Comparison of ENCODE assay signal across 2 cellular contexts in the genomic region with DNA sequence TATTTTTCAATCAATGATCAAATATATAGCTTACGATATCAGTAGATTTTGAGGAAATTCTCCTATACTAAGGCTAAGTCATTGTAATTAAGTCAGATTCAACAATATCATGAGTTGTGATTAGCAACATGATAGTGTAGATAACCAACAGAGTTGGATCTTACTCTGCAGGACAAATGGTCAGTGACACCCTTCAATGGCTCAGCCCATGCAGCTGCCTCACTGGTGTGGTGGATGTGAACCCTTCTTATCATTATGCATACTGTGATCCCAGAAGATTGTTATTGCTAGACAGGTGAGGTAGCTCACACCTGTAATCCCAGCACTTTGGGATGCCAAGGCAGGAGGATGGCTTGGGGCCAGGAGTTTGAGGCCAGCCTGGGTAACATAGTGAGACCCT.
TF ChIP-seq lines count a peak whose summit lies in the region.

No MANE protein-coding gene starts in this region.

TF ChIP-seq in HepG2, 621 proteins besides CTCF, POLR2A, EP300 and RAD21 (continued from another document):
- TF ChIP-seq TEAD2 (CRISPR knock-in tag; IDR thresholded peaks at IDR 0.05) (no peak), ZNF253 (CRISPR knock-in tag; IDR thresholded peaks at IDR 0.05; ENCODE audit: borderline replicate concordance) (no peak), FOXA3 (CRISPR knock-in tag; IDR thresholded peaks at IDR 0.05) (no peak), GFI1 (CRISPR knock-in tag; IDR thresholded peaks at IDR 0.05; ENCODE audit: borderline replicate concordance) (no peak), MED8 (CRISPR knock-in tag; IDR thresholded peaks at IDR 0.05; ENCODE audit: insufficient replicate concordance) (no peak), KMT2A (CRISPR knock-in tag; IDR thresholded peaks at IDR 0.05) (no peak), NR2F1 (CRISPR knock-in tag; IDR thresholded peaks at IDR 0.05) (no peak), NBN (conservative IDR thresholded peaks at IDR 0.05) (no peak)
- TF ChIP-seq, protein P1, sequence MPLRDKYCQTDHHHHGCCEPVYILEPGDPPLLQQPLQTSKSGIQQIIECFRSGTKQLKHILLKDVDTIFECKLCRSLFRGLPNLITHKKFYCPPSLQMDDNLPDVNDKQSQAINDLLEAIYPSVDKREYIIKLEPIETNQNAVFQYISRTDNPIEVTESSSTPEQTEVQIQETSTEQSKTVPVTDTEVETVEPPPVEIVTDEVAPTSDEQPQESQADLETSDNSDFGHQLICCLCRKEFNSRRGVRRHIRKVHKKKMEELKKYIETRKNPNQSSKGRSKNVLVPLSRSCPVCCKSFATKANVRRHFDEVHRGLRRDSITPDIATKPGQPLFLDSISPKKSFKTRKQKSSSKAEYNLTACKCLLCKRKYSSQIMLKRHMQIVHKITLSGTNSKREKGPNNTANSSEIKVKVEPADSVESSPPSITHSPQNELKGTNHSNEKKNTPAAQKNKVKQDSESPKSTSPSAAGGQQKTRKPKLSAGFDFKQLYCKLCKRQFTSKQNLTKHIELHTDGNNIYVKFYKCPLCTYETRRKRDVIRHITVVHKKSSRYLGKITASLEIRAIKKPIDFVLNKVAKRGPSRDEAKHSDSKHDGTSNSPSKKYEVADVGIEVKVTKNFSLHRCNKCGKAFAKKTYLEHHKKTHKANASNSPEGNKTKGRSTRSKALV (CRISPR knock-in tag; IDR thresholded peaks at IDR 0.05) = no peak

TF ChIP-seq in WTC11, 78 proteins besides CTCF, POLR2A, EP300 and RAD21 (continued from another document):
- TF ChIP-seq, protein P2, sequence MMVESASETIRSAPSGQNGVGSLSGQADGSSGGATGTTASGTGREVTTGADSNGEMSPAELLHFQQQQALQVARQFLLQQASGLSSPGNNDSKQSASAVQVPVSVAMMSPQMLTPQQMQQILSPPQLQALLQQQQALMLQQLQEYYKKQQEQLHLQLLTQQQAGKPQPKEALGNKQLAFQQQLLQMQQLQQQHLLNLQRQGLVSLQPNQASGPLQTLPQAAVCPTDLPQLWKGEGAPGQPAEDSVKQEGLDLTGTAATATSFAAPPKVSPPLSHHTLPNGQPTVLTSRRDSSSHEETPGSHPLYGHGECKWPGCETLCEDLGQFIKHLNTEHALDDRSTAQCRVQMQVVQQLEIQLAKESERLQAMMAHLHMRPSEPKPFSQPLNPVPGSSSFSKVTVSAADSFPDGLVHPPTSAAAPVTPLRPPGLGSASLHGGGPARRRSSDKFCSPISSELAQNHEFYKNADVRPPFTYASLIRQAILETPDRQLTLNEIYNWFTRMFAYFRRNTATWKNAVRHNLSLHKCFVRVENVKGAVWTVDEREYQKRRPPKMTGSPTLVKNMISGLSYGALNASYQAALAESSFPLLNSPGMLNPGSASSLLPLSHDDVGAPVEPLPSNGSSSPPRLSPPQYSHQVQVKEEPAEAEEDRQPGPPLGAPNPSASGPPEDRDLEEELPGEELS (CRISPR knock-in tag; IDR thresholded peaks at IDR 0.05) = no peak
- TF ChIP-seq, protein P3, sequence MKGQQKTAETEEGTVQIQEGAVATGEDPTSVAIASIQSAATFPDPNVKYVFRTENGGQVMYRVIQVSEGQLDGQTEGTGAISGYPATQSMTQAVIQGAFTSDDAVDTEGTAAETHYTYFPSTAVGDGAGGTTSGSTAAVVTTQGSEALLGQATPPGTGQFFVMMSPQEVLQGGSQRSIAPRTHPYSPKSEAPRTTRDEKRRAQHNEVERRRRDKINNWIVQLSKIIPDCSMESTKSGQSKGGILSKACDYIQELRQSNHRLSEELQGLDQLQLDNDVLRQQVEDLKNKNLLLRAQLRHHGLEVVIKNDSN (CRISPR knock-in tag; IDR thresholded peaks at IDR 0.05) = no peak
- TF ChIP-seq RELA (CRISPR knock-in tag; IDR thresholded peaks at IDR 0.05; ENCODE audit: borderline replicate concordance) = no peak
- TF ChIP-seq, protein P4, sequence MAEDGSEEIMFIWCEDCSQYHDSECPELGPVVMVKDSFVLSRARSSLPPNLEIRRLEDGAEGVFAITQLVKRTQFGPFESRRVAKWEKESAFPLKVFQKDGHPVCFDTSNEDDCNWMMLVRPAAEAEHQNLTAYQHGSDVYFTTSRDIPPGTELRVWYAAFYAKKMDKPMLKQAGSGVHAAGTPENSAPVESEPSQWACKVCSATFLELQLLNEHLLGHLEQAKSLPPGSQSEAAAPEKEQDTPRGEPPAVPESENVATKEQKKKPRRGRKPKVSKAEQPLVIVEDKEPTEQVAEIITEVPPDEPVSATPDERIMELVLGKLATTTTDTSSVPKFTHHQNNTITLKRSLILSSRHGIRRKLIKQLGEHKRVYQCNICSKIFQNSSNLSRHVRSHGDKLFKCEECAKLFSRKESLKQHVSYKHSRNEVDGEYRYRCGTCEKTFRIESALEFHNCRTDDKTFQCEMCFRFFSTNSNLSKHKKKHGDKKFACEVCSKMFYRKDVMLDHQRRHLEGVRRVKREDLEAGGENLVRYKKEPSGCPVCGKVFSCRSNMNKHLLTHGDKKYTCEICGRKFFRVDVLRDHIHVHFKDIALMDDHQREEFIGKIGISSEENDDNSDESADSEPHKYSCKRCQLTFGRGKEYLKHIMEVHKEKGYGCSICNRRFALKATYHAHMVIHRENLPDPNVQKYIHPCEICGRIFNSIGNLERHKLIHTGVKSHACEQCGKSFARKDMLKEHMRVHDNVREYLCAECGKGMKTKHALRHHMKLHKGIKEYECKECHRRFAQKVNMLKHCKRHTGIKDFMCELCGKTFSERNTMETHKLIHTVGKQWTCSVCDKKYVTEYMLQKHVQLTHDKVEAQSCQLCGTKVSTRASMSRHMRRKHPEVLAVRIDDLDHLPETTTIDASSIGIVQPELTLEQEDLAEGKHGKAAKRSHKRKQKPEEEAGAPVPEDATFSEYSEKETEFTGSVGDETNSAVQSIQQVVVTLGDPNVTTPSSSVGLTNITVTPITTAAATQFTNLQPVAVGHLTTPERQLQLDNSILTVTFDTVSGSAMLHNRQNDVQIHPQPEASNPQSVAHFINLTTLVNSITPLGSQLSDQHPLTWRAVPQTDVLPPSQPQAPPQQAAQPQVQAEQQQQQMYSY (CRISPR knock-in tag; IDR thresholded peaks at IDR 0.05) = no peak
- no peak for TF ChIP-seq FOXK1 (CRISPR knock-in tag; IDR thresholded peaks at IDR 0.05)
- TF ChIP-seq, protein P5, sequence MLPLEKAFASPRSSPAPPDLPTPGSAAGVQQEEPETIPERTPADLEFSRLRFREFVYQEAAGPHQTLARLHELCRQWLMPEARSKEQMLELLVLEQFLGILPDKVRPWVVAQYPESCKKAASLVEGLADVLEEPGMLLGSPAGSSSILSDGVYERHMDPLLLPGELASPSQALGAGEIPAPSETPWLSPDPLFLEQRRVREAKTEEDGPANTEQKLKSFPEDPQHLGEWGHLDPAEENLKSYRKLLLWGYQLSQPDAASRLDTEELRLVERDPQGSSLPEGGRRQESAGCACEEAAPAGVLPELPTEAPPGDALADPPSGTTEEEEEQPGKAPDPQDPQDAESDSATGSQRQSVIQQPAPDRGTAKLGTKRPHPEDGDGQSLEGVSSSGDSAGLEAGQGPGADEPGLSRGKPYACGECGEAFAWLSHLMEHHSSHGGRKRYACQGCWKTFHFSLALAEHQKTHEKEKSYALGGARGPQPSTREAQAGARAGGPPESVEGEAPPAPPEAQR (CRISPR knock-in tag; IDR thresholded peaks at IDR 0.05) = no peak
- no peak for TF ChIP-seq ZNF671 (CRISPR knock-in tag; IDR thresholded peaks at IDR 0.05)
- TF ChIP-seq, protein P6, sequence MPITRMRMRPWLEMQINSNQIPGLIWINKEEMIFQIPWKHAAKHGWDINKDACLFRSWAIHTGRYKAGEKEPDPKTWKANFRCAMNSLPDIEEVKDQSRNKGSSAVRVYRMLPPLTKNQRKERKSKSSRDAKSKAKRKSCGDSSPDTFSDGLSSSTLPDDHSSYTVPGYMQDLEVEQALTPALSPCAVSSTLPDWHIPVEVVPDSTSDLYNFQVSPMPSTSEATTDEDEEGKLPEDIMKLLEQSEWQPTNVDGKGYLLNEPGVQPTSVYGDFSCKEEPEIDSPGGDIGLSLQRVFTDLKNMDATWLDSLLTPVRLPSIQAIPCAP (CRISPR knock-in tag; IDR thresholded peaks at IDR 0.05) = no peak
- TF ChIP-seq, protein P7, sequence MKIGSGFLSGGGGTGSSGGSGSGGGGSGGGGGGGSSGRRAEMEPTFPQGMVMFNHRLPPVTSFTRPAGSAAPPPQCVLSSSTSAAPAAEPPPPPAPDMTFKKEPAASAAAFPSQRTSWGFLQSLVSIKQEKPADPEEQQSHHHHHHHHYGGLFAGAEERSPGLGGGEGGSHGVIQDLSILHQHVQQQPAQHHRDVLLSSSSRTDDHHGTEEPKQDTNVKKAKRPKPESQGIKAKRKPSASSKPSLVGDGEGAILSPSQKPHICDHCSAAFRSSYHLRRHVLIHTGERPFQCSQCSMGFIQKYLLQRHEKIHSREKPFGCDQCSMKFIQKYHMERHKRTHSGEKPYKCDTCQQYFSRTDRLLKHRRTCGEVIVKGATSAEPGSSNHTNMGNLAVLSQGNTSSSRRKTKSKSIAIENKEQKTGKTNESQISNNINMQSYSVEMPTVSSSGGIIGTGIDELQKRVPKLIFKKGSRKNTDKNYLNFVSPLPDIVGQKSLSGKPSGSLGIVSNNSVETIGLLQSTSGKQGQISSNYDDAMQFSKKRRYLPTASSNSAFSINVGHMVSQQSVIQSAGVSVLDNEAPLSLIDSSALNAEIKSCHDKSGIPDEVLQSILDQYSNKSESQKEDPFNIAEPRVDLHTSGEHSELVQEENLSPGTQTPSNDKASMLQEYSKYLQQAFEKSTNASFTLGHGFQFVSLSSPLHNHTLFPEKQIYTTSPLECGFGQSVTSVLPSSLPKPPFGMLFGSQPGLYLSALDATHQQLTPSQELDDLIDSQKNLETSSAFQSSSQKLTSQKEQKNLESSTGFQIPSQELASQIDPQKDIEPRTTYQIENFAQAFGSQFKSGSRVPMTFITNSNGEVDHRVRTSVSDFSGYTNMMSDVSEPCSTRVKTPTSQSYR (CRISPR knock-in tag; IDR thresholded peaks at IDR 0.05) = no peak
- TF ChIP-seq CREM (CRISPR knock-in tag; IDR thresholded peaks at IDR 0.05) = no peak
- no peak for TF ChIP-seq NR1H2 (CRISPR knock-in tag; IDR thresholded peaks at IDR 0.05)
- TF ChIP-seq TCF7 (CRISPR knock-in tag; IDR thresholded peaks at IDR 0.05; ENCODE audit: low read depth) = no peak
- TF ChIP-seq, protein P8, sequence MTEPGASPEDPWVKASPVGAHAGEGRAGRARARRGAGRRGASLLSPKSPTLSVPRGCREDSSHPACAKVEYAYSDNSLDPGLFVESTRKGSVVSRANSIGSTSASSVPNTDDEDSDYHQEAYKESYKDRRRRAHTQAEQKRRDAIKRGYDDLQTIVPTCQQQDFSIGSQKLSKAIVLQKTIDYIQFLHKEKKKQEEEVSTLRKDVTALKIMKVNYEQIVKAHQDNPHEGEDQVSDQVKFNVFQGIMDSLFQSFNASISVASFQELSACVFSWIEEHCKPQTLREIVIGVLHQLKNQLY (CRISPR knock-in tag; IDR thresholded peaks at IDR 0.05) = no peak
- no peak for TF ChIP-seq ZNF423 (CRISPR knock-in tag; IDR thresholded peaks at IDR 0.05)
- TF ChIP-seq, protein P9, sequence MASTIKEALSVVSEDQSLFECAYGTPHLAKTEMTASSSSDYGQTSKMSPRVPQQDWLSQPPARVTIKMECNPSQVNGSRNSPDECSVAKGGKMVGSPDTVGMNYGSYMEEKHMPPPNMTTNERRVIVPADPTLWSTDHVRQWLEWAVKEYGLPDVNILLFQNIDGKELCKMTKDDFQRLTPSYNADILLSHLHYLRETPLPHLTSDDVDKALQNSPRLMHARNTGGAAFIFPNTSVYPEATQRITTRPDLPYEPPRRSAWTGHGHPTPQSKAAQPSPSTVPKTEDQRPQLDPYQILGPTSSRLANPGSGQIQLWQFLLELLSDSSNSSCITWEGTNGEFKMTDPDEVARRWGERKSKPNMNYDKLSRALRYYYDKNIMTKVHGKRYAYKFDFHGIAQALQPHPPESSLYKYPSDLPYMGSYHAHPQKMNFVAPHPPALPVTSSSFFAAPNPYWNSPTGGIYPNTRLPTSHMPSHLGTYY (CRISPR knock-in tag; IDR thresholded peaks at IDR 0.05) = no peak
- no peak for TF ChIP-seq OVOL2 (CRISPR knock-in tag; IDR thresholded peaks at IDR 0.05; ENCODE audit: borderline replicate concordance)
- TF ChIP-seq NFATC4 (CRISPR knock-in tag; IDR thresholded peaks at IDR 0.05) = no peak
- no peak for TF ChIP-seq EMX1 (CRISPR knock-in tag; IDR thresholded peaks at IDR 0.05)
TF ChIP-seq in WTC11: peak in this region for 0.
